ENCODE assay signal across 35 cellular contexts in the genomic region with DNA sequence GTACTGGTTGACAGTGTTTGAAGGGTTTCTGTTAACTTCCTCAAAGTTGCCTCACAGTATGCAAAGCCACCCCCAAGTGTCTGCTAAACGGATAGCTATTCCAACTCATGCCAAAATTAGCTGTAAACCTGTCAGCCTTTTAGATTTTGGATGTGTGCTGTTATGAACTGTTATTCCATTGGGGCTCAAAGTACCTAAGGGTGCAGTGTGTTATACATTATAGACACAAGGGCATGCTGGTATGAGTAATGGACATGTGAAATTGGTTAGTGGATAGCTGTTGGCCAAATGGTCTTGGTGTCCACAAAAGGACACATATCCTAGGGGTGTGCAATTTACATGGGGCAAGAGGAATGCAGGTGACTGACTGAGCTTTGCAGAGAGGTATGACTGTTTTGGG. TPM values are rescaled to one million over a fixed set of nuclear protein-coding genes. Genes with fewer than 3 reads are reported as not detected.
"Had no signal": no experiment of that assay in that cellular context is flagged by ENCODE, and none has a peak within 500 bp of the region (broad histone marks: within the 10 kb centered on the region; RNA-seq: fewer than 3 reads in every experiment).

No MANE protein-coding gene starts in this region.

- ATAC-seq: activated CD8-positive, alpha-beta memory T cell treated with anti-CD3 and anti-CD28 coated beads, Interleukin-2, amount 10 ng/mL, durations not matched to agents 7 days and 5 days; K562 had no signal

- H3K9me3 ChIP-seq: ascending aorta had no signal

- H3K4me3 ChIP-seq: ascending aorta, K562, MG63 had no signal

- H3K36me3 ChIP-seq: ascending aorta, MG63, WERI-Rb-1 had no signal

- H3K4me1 ChIP-seq: ascending aorta had no signal

- H3K27me3 ChIP-seq: ascending aorta, MG63 had no signal

- H3K27ac ChIP-seq: ascending aorta, RWPE1, WERI-Rb-1 had no signal

- DNase-seq: activated CD4-positive, alpha-beta memory T cell treated with anti-CD3 and anti-CD28 coated beads, Interleukin-2, amount 10 ng/mL, durations not matched to agents 7 days and 5 days; activated CD4-positive, alpha-beta T cell treated with anti-CD3 and anti-CD28 coated beads for 1 hour; activated CD4-positive, alpha-beta T cell treated with anti-CD3 and anti-CD28 coated beads for 48 hours; activated CD4-positive, CD25-positive, alpha-beta regulatory T cell; activated CD8-positive, alpha-beta memory T cell treated with anti-CD3 and anti-CD28 coated beads for 24 hours; activated CD8-positive, alpha-beta memory T cell treated with anti-CD3 and anti-CD28 coated beads, Interleukin-2, amount 10 ng/mL, durations not matched to agents 7 days and 5 days; activated CD8-positive, alpha-beta memory T cell treated with anti-CD3 and anti-CD28 coated beads, Interleukin-2, amount 50 U/mL, for 48 hours; activated effector memory CD4-positive, alpha-beta T cell treated with Interleukin-2 at 50 U/mL for 16 hours; activated naive CD4-positive, alpha-beta T cell; activated naive CD4-positive, alpha-beta T cell treated with anti-CD3 and anti-CD28 coated beads, Interleukin-2, amount 50 U/mL, for 16 hours; activated naive CD8-positive, alpha-beta T cell treated with anti-CD3 and anti-CD28 coated beads for 36 hours; activated T-cell treated with anti-CD3 and anti-CD28 coated beads, Interleukin-2, amount 50 U/mL, for 48 hours; amniotic stem cell; Karpas-422; MG63; NCI-H1092 treated with DMSO at 0.1 percent for 48 hours; NCI-H1417; NCI-H146; NCI-H187; NCI-H2081; NCI-H2171 treated with DMSO at 0.1 percent for 48 hours; NCI-H2227 treated with DMSO at 0.1 percent for 48 hours; NCI-H446; NCI-H510A treated with DMSO at 0.1 percent for 48 hours; NCI-H526 treated with DMSO at 0.1 percent for 48 hours; NCI-H774; Right ventricle myocardium superior; SW 1271; T-helper 1 cell; T-helper 2 cell; T-helper 9 cell; WERI-Rb-1 had no signal

RNA-seq across cellular contexts. Expression of a gene that starts 33.7 kb away (rescaled TPM):
- total RNA-seq: activated CD4-positive, alpha-beta memory T cell treated with anti-CD3 and anti-CD28 coated beads, Interleukin-2, amount 10 ng/mL, durations not matched to agents 7 days and 5 days; activated naive CD8-positive, alpha-beta T cell treated with anti-CD3 and anti-CD28 coated beads for 36 hours had no signal
